ENCODE assay signal across 1 cellular context in genomic region chr7:47709051-47709450, GRCh38.
TF ChIP-seq lines count a peak whose summit lies in the region.

No MANE protein-coding gene starts in this region.

TF ChIP-seq in IMR-90, 13 proteins besides CTCF, POLR2A, EP300 and RAD21 (continued from another document):
- TF ChIP-seq ELK1 (IDR thresholded peaks at IDR 0.05; ENCODE audit: borderline replicate concordance, low read depth, low read length), result no peak
- TF ChIP-seq CEBPB (IDR thresholded peaks at IDR 0.05; ENCODE audit: low read depth, low read length), result no peak
- no peak for TF ChIP-seq RCOR1 (IDR thresholded peaks at IDR 0.05; ENCODE audit: insufficient replicate concordance, low read length)
- no peak for TF ChIP-seq BHLHE40 (IDR thresholded peaks at IDR 0.05; ENCODE audit: low read depth, low read length)
